ENCODE assay signal across 8 cellular contexts in the genomic region with DNA sequence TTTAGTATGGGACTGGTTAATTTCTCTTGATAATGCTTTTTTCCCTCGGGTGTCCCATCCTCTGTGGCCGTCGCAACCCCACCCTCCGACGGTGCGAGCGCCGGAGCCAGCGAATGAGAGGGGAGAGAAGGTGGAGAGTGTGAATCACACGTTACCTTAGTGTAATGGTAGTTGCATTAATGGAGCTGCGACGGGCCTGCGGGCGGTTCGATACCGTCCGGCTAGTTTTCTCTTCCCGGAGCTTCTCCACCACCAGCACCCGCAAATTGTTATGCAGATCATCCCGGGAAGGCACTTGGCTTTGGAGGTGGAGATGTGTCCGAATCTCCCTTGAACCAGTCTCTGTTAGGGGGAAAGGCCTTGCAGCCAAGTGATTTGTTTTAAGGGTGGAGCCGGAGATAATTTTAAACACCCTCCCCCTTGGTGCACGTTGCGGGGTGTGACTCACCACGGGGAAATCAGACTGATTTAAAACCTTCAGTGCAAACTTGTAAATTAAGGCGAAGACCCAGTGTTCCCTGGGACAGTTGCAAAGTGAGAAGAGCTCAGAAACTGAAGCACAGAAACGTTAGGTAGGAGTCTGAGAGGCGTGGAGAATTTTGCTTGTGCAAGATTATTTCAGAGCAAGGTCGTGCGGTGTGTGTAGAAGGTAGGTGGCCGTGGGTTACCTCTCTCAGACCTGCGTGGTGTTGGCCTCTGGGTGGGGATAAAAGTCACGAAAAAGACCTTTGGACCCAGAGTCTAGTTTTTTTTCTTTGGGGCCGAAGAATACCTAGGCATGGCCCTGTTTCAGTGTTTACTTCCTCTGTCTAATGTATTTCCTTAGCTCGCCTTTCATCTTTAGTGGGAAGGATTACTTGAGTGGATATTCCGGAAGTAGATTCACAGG. TPM values are rescaled to one million over a fixed set of nuclear protein-coding genes. Genes with fewer than 3 reads are reported as not detected.
A peak's percentile ranks its signal among the peaks of the same experiment; 100 is the strongest.
DNase-seq lines count a peak whose midpoint lies in the region; ATAC-seq and TF ChIP-seq lines count a peak whose summit lies in the region.

No MANE protein-coding gene starts in this region.

- peaks cover 2% of the 10 kb centered on the region for H3K36me3 Mint-ChIP-seq in activated CD4-positive, alpha-beta T cell treated with anti-CD3 and anti-CD28 coated beads, Interleukin-2, amount 10 ng/mL, durations not matched to agents 24 days and 14 days (ENCODE audit: low read depth)

- peaks cover 3% of the 10 kb centered on the region for H3K36me3 ChIP-seq in lower lobe of right lung

- H3K27me3 ChIP-seq in lower lobe of right lung (ENCODE audit: low read depth) = no peaks in the 10 kb centered on the region

- intact Hi-C loops in activated CD4-positive, alpha-beta T cell treated with anti-CD3 and anti-CD28 coated beads, Interleukin-2, amount 10 ng/mL, durations not matched to agents 24 days and 14 days (cut with micrococcal nuclease) = loop anchor here (1.0 to 10.0 kb wide), 7 partner anchors 70 to 1449 kb away; a partner anchor contains a TSS
- intact Hi-C loops in lower lobe of right lung (cut with DNase I) = no loop called here

- H3K4me3 Mint-ChIP-seq in activated CD4-positive, alpha-beta T cell treated with anti-CD3 and anti-CD28 coated beads, Interleukin-2, amount 10 ng/mL, durations not matched to agents 24 days and 14 days = peak overlapping the region; percentile 85

- H3K27ac Mint-ChIP-seq in activated CD4-positive, alpha-beta T cell treated with anti-CD3 and anti-CD28 coated beads, Interleukin-2, amount 10 ng/mL, durations not matched to agents 24 days and 14 days = peak overlapping the region; percentile 98

- H3K27me3 Mint-ChIP-seq in activated CD4-positive, alpha-beta T cell treated with anti-CD3 and anti-CD28 coated beads, Interleukin-2, amount 10 ng/mL, durations not matched to agents 24 days and 14 days = no peaks in the 10 kb centered on the region

- peak overlapping the region; percentile 97 for H3K27ac ChIP-seq in lower lobe of right lung

- no peaks in the 10 kb centered on the region for H3K9me3 Mint-ChIP-seq in activated CD4-positive, alpha-beta T cell treated with anti-CD3 and anti-CD28 coated beads, Interleukin-2, amount 10 ng/mL, durations not matched to agents 24 days and 14 days

- DNase-seq in NCI-H2227 (lab: John Stamatoyannopoulos, UW; ENCODE audit: unreplicated experiment) = peak; percentile 33
- DNase-seq in activated CD4-positive, alpha-beta T cell treated with anti-CD3 and anti-CD28 coated beads, Interleukin-2, amount 10 ng/mL, durations not matched to agents 24 days and 14 days = peak; percentile 92
- DNase-seq in dermis microvascular lymphatic vessel endothelial cell (ENCODE audit: low read depth in 2 of 2) = peak; percentile 55 to 78
- peak; percentile 61 for DNase-seq in lower lobe of right lung
- peak; percentile 50 for DNase-seq in stimulated activated CD8-positive, alpha-beta memory T cell treated with anti-CD3 and anti-CD28 coated beads, Interleukin-12 subunit alpha, Interleukin-12 subunit beta, amount 100 ng/mL, for 24 hours (ENCODE audit: extremely low read depth)
- DNase-seq in NCI-H2107 treated with DMSO at 0.1 percent for 48 hours (lab: John Stamatoyannopoulos, UW; ENCODE audit: unreplicated experiment) = no peak

- no peaks in the 10 kb centered on the region for H3K9me3 ChIP-seq in lower lobe of right lung

- ATAC-seq in GM18498 (IDR thresholded peaks at IDR 0.05; ENCODE audit: unreplicated experiment) (peak; percentile 31), HG02623 (IDR thresholded peaks at IDR 0.05; ENCODE audit: unreplicated experiment) (peak; percentile 20), lower lobe of right lung (peak; percentile 66 to 68)

- peaks cover 56% of the 10 kb centered on the region for H3K4me1 ChIP-seq in lower lobe of right lung

- peak overlapping the region; percentile 90 for H3K4me3 ChIP-seq in lower lobe of right lung

- peaks cover 51% of the 10 kb centered on the region for H3K4me1 Mint-ChIP-seq in activated CD4-positive, alpha-beta T cell treated with anti-CD3 and anti-CD28 coated beads, Interleukin-2, amount 10 ng/mL, durations not matched to agents 24 days and 14 days

- TF ChIP-seq CTCF in lower lobe of right lung (IDR thresholded peaks at IDR 0.05) = no peak

RNA-seq across cellular contexts. Expression of a gene that starts 1.3 kb away (rescaled TPM):
- total RNA-seq in activated CD4-positive, alpha-beta T cell treated with anti-CD3 and anti-CD28 coated beads, Interleukin-2, amount 10 ng/mL, durations not matched to agents 24 days and 14 days = 44.0 and 44.3 TPM in 2 replicates
- total RNA-seq in dermis microvascular lymphatic vessel endothelial cell = 13.2 and 22.4 TPM in 2 replicates
- 90.6 TPM for total RNA-seq in lower lobe of right lung

RNA-seq across cellular contexts. Expression of a gene that starts 43.9 kb away (rescaled TPM):
- total RNA-seq in activated CD4-positive, alpha-beta T cell treated with anti-CD3 and anti-CD28 coated beads, Interleukin-2, amount 10 ng/mL, durations not matched to agents 24 days and 14 days = not detected in 2 replicates
- total RNA-seq in dermis microvascular lymphatic vessel endothelial cell (0.38 and 0.39 TPM in 2 replicates), lower lobe of right lung (1.6 TPM)
